Comparison of ENCODE assay signal across 9 cellular contexts in the genomic region with DNA sequence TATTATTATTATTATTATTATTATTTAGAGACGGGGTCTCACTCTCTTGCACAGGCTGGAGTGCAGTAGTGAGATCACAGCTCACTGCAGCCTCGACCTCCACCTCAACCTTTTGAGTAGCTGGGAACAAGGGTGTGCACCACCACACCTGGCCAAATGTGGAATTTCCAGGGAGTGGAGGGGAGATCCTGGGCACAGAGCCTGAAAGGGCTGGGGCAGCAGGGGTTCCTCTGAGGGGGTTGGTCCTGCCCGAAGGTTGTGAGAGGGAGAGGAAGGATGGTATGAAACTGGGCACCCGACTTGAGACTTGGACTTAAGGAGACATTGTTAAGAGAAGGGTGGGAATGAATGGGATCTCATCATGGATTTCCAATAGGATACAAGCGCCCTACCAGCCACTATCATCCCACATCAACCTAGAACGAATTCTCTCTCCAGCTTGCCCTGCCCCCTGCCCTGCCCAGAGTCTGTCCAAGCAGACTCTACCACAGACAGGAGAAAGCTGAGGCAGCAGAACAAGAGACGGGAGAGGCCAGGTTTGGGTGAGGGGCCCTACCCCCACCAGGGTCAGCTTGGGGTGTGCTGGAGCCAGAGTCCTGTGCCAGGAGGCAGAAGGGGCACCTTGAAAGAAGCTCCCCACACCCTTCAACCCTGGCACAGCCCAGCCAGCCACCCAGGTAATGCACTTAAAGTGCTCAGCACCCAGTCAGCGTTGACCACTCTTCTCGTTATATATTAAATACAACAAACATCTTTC. TPM values are rescaled to one million over a fixed set of nuclear protein-coding genes. Genes with fewer than 3 reads are reported as not detected.
DNase-seq lines count a peak whose midpoint lies in the region; ATAC-seq and TF ChIP-seq lines count a peak whose summit lies in the region.
"Had no signal": no experiment of that assay in that cellular context is flagged by ENCODE, and none has a peak within 500 bp of the region (broad histone marks: within the 10 kb centered on the region; RNA-seq: fewer than 3 reads in every experiment).

No MANE protein-coding gene starts in this region.

- no peak for TF ChIP-seq RAD21 in HCT116 (IDR thresholded peaks at IDR 0.05; ENCODE audit: low read depth)

- H3K27me3 ChIP-seq in HCT116 (ENCODE audit: insufficient read depth, low read length) (no peaks in the 10 kb centered on the region), SJSA1 (replicated peaks) (no peaks in the 10 kb centered on the region), hepatocyte (no peaks in the 10 kb centered on the region), skeletal muscle satellite cell (ENCODE audit: control insufficient read depth, insufficient read depth, low read length) (no peaks in the 10 kb centered on the region)
- H3K27me3 ChIP-seq: ovary had no signal

- TF ChIP-seq CTCF in HCT116 (IDR thresholded peaks at IDR 0.05 in 2 of 3, conservative IDR thresholded peaks at IDR 0.05 in 1 of 3; ENCODE audit: borderline replicate concordance in 1 of 3, insufficient read depth in 1 of 3, low read depth in 2 of 3, low read length in 2 of 3) (no peak), hepatocyte (IDR thresholded peaks at IDR 0.05; ENCODE audit: poor library complexity) (no peak)

- WGBS in hepatocyte (ENCODE audit: low lambda C conversion rate, missing lambda C conversion rate), result 85% methylated on average over 9 of the region's 9 CpGs

- RAD21 ChIA-PET in HCT116 (lab: Charles Lee; ENCODE audit: low non-redundant PET in 1 of 2, low total read pairs in 2 of 2, uncharacterized antibody in 2 of 2, unreplicated experiment in 2 of 2), result interaction anchor here in 1 of 2 experiments (1.2 kb wide), 1 partner anchor 191 kb away, joined by 6 read pairs; no protein-coding TSS in a partner anchor

- H2AFZ ChIP-seq in HCT116 (ENCODE audit: low read depth, low read length, poor library complexity, severe bottlenecking) (peak overlapping the region; percentile 10), hepatocyte (no peak overlapping the region)

- in situ Hi-C loops in ACHN (cut with HindIII; ENCODE audit: low pct_ligation_motif_present, low pct_unique_long_range_greater_than_20kb, low sequenced_read_pairs), result no loop called here

- no peaks in the 10 kb centered on the region for H3K36me3 ChIP-seq in HCT116 (ENCODE audit: control insufficient read depth in 1 of 2, insufficient read depth in 2 of 2, low read length in 2 of 2)
- H3K36me3 ChIP-seq in SJSA1, result peaks cover 16% of the 10 kb centered on the region
- H3K36me3 ChIP-seq in hepatocyte (replicated peaks; ENCODE audit: insufficient read depth, low read depth), result no peaks in the 10 kb centered on the region
- H3K36me3 ChIP-seq in skeletal muscle satellite cell (ENCODE audit: insufficient read depth, low read length), result no peaks in the 10 kb centered on the region
- H3K36me3 ChIP-seq: ovary had no signal

- H3K4me2 ChIP-seq in HCT116 (ENCODE audit: low read length) (peak overlapping the region; percentile 43; the same call in 1 of the 2 replicates), hepatocyte (peak overlapping the region; percentile 4), skeletal muscle satellite cell (ENCODE audit: low read length) (peak overlapping the region; percentile 66)

- ATAC-seq in HCT116, result no peak
- no peak for ATAC-seq in GM21528 (IDR thresholded peaks at IDR 0.05; ENCODE audit: low FRiP score, unreplicated experiment)

- CTCF ChIA-PET in HCT116 (lab: Charles Lee), result interaction anchor here (1.2 to 2.0 kb wide), 6 partner anchors 11 to 255 kb away, joined by 4 to 9 read pairs (median 7); no protein-coding TSS in a partner anchor

- peaks cover 25% of the 10 kb centered on the region for H3K79me2 ChIP-seq in HCT116 (ENCODE audit: insufficient read depth, low read length)
- H3K79me2 ChIP-seq in hepatocyte, result peaks cover 25% of the 10 kb centered on the region

- H4K20me1 ChIP-seq in HCT116 (ENCODE audit: insufficient read depth), result no peaks in the 10 kb centered on the region
- peaks cover 12% of the 10 kb centered on the region for H4K20me1 ChIP-seq in hepatocyte (ENCODE audit: insufficient read depth, poor library complexity, severe bottlenecking)

- H3K27ac ChIP-seq in HCT116 (ENCODE audit: low read depth, low read length), result no peak overlapping the region; the same call in 1 of the 2 replicates
- H3K27ac ChIP-seq in SJSA1, result peak overlapping the region; percentile 17; the same call in 1 of the 2 replicates
- H3K27ac ChIP-seq in hepatocyte, result no peak overlapping the region
- H3K27ac ChIP-seq: ovary had no signal

- H3K4me3 ChIP-seq in HCT116 (replicated peaks in 1 of 2; ENCODE audit: low read depth in 1 of 2, low read length in 2 of 2) (no peak overlapping the region), SJSA1 (no peak overlapping the region), hepatocyte (no peak overlapping the region), skeletal muscle satellite cell (ENCODE audit: low read length) (no peak overlapping the region)
- H3K4me3 ChIP-seq: ovary had no signal

- no TSS peak for BruUV-seq in HCT116 (replicated peaks; lab: Mats Ljungman, UMichigan)

- TF ChIP-seq POLR2A in HCT116 (IDR thresholded peaks at IDR 0.05; ENCODE audit: borderline replicate concordance, extremely low read depth, insufficient read depth, insufficient read length), result no peak

- DNase-seq in HCT116 (ENCODE audit: low read depth, low spot score), result no peak
- DNase-seq in SJSA1 (ENCODE audit: low read depth in 1 of 2, low spot score in 2 of 2), result no peak
- no peak for DNase-seq in hepatocyte (ENCODE audit: low spot score)
- no peak for DNase-seq in ACHN
- DNase-seq in NCI-H446 treated with DMSO at 0.1 percent for 48 hours (lab: John Stamatoyannopoulos, UW), result no peak
- no peak for DNase-seq in HuH-7.5 (ENCODE audit: low spot score)

- H3K9me3 ChIP-seq in HCT116 (ENCODE audit: control insufficient read depth in 1 of 2, insufficient read depth in 1 of 2, low read depth in 1 of 2, low read length in 2 of 2) (no peaks in the 10 kb centered on the region), SJSA1 (replicated peaks) (no peaks in the 10 kb centered on the region; the same call in 1 of the 2 replicates), hepatocyte (ENCODE audit: low read depth) (no peaks in the 10 kb centered on the region), skeletal muscle satellite cell (replicated peaks; ENCODE audit: low read length) (no peaks in the 10 kb centered on the region)
- H3K9me3 ChIP-seq: ovary had no signal

- H3K4me1 ChIP-seq in HCT116 (ENCODE audit: control insufficient read depth in 1 of 2, insufficient read depth in 2 of 2, low read length in 2 of 2) (peaks cover 23 to 49% of the 10 kb centered on the region in 2 experiments; a peak in 3 of 4 replicates), SJSA1 (replicated peaks) (peaks cover 33% of the 10 kb centered on the region), hepatocyte (ENCODE audit: insufficient read depth) (peaks cover 9% of the 10 kb centered on the region), skeletal muscle satellite cell (ENCODE audit: control insufficient read depth, insufficient read depth, low read length) (peaks cover 21% of the 10 kb centered on the region)

- H3K9ac ChIP-seq in HCT116 (ENCODE audit: low read length) (no peak overlapping the region), skeletal muscle satellite cell (ENCODE audit: low read depth, low read length) (peak overlapping the region; percentile 50)

- intact Hi-C loops in HCT116 (cut with micrococcal nuclease), result loop anchor here (1.0 to 5.0 kb wide), 6 partner anchors 85 to 353 kb away; partner anchors contain the start of gene WDR20

- H3K9me2 ChIP-seq in HCT116 (ENCODE audit: insufficient read depth) (no peaks in the 10 kb centered on the region), hepatocyte (replicated peaks; ENCODE audit: insufficient read depth) (no peaks in the 10 kb centered on the region)

- POLR2A ChIA-PET in HCT116 (lab: Charles Lee), result interaction anchor here (0.6 kb wide), 1 partner anchor 344 kb away, joined by 10 read pairs; no protein-coding TSS in a partner anchor

TF ChIP-seq in HCT116, 20 proteins besides CTCF, POLR2A, EP300 and RAD21:
- no peak for TF ChIP-seq EZH2phosphoT487 (IDR thresholded peaks at IDR 0.05; ENCODE audit: borderline replicate concordance)
- TF ChIP-seq ZFX (IDR thresholded peaks at IDR 0.05), result no peak
- TF ChIP-seq SIN3A (IDR thresholded peaks at IDR 0.05; ENCODE audit: low read depth), result no peak

RNA-seq across cellular contexts. Expression of gene DYNC1H1, which starts 2.4 kb away (rescaled TPM):
- total RNA-seq in HCT116 (2021; ENCODE audit: unreplicated experiment), result 361 TPM
- 307 and 340 TPM in 2 replicates for polyA plus RNA-seq in HCT116 (2012)
- total RNA-seq in SJSA1 (2014; rRNA removed; shearing (Covaris generic)), result 180 and 253 TPM in 2 replicates
- 342 and 405 TPM in 2 replicates for total RNA-seq in hepatocyte
- polyA plus RNA-seq in hepatocyte, result 141 and 164 TPM in 2 replicates
- total RNA-seq in skeletal muscle satellite cell (2012; rRNA removed), result 433 and 610 TPM in 2 replicates

Comparison
In these comparisons a context has a peak if more than half of its experiments do, and no peak if none do; other contexts are left out.
1. H3K4me2 ChIP-seq: peak in every context shown above with its lines; median percentile 66 in skeletal muscle satellite cell; 43 in HCT116; 4 in hepatocyte.